In genomic region chr5:173396311-173396993, GRCh38 we compare ENCODE assay signal across 12 cellular contexts.
DNase-seq lines count a peak whose midpoint lies in the region; ATAC-seq and TF ChIP-seq lines count a peak whose summit lies in the region.
"Had no signal": no experiment of that assay in that cellular context is flagged by ENCODE, and none has a peak within 500 bp of the region (broad histone marks: within the 10 kb centered on the region; RNA-seq: fewer than 3 reads in every experiment).

No MANE protein-coding gene starts in this region.

- peak overlapping the region; percentile 71 for H3K14ac ChIP-seq in IMR-90 (replicated peaks; ENCODE audit: low read depth, low read length)

- no peak overlapping the region for H3K4me3 Mint-ChIP-seq in mesothelial cell of epicardium
- no peak overlapping the region for H3K4me3 Mint-ChIP-seq in CD4-positive, alpha-beta memory T cell
- H3K4me3 Mint-ChIP-seq in activated CD4-positive, alpha-beta T cell treated with anti-CD3 and anti-CD28 coated beads, Interleukin-2, amount 10 ng/mL, durations not matched to agents 24 days and 14 days: no peak overlapping the region
- H3K4me3 Mint-ChIP-seq: activated naive CD8-positive, alpha-beta T cell treated with anti-CD3 and anti-CD28 coated beads, Interleukin-2, amount 10 ng/mL, durations not matched to agents 7 days and 5 days had no signal

- no peaks in the 10 kb centered on the region for H4K20me1 ChIP-seq in IMR-90 (ENCODE audit: insufficient read depth, low read length)

- peak overlapping the region; percentile 7 for H2BK5ac ChIP-seq in IMR-90 (ENCODE audit: low read depth, low read length, poor library complexity, severe bottlenecking)

- H2AK9ac ChIP-seq in IMR-90 (replicated peaks; ENCODE audit: low read depth, low read length, poor library complexity): peak overlapping the region; percentile 76

- H3K56ac ChIP-seq in IMR-90 (ENCODE audit: extremely low read depth, insufficient read depth, low read length): no peak overlapping the region

- H3K23ac ChIP-seq in IMR-90 (ENCODE audit: low read depth, low read length): peak overlapping the region; percentile 52; the same call in 1 of the 2 replicates

- H3K4me2 ChIP-seq in IMR-90 (ENCODE audit: low read depth, low read length): no peak overlapping the region
- H3K4me2 ChIP-seq: PC-9 had no signal

- in situ Hi-C loops in IMR-90 (cut with MboI; ENCODE audit: low sequenced_read_pairs): no loop called here

- H2AFZ ChIP-seq in IMR-90 (replicated peaks; ENCODE audit: low read length, poor library complexity): peak overlapping the region; percentile 74
- H2AFZ ChIP-seq: PC-9 had no signal

- no peak overlapping the region for H3K27ac Mint-ChIP-seq in mesothelial cell of epicardium
- H3K27ac Mint-ChIP-seq in CD4-positive, alpha-beta memory T cell: no peak overlapping the region
- H3K27ac Mint-ChIP-seq in activated CD4-positive, alpha-beta T cell treated with anti-CD3 and anti-CD28 coated beads, Interleukin-2, amount 10 ng/mL, durations not matched to agents 24 days and 14 days: no peak overlapping the region
- H3K27ac Mint-ChIP-seq: activated naive CD8-positive, alpha-beta T cell treated with anti-CD3 and anti-CD28 coated beads, Interleukin-2, amount 10 ng/mL, durations not matched to agents 7 days and 5 days had no signal

- H3K4me1 ChIP-seq in IMR-90 (ENCODE audit: control insufficient read depth, insufficient read depth, low read length): peaks cover 13% of the 10 kb centered on the region
- no peaks in the 10 kb centered on the region for H3K4me1 ChIP-seq in CD4-positive, alpha-beta memory T cell (ENCODE audit: insufficient read depth, low read length)

- CTCF ChIA-PET in IMR-90 (lab: Yijun Ruan, JAX): interaction anchor here (0.6 kb wide), 1 partner anchor 10 kb away, joined by 4 read pairs; no protein-coding TSS in a partner anchor
- CTCF ChIA-PET in CD4-positive, alpha-beta memory T cell (lab: Charles Lee; ENCODE audit: partially characterized antibody): no interaction called here

- peaks cover 10% of the 10 kb centered on the region for H3K27me3 Mint-ChIP-seq in mesothelial cell of epicardium (ENCODE audit: low read depth)
- H3K27me3 Mint-ChIP-seq in CD4-positive, alpha-beta memory T cell: peaks cover 2 to 3% of the 10 kb centered on the region in 2 donors
- no peaks in the 10 kb centered on the region for H3K27me3 Mint-ChIP-seq in activated CD4-positive, alpha-beta T cell treated with anti-CD3 and anti-CD28 coated beads, Interleukin-2, amount 10 ng/mL, durations not matched to agents 24 days and 14 days

- ATAC-seq in IMR-90 (ENCODE audit: low read depth): no peak
- no peak for ATAC-seq in HG02938 (IDR thresholded peaks at IDR 0.05; ENCODE audit: unreplicated experiment)

- H3K27ac ChIP-seq in IMR-90 (ENCODE audit: insufficient read depth, low read length): 0 out of 2 replicates have a peak overlapping the region, but pooled peaks have one; percentile 7
- no peak overlapping the region for H3K27ac ChIP-seq in CD4-positive, alpha-beta memory T cell (ENCODE audit: low read depth, low read length)
- H3K27ac ChIP-seq: PC-9 had no signal

- H3K9me3 ChIP-seq in IMR-90 (ENCODE audit: control insufficient read depth, insufficient read depth, low read length): peaks cover 3% of the 10 kb centered on the region
- H3K9me3 ChIP-seq in CD4-positive, alpha-beta memory T cell (ENCODE audit: control insufficient read depth in 1 of 2, low read length in 2 of 2): no peaks in the 10 kb centered on the region

- peak overlapping the region; percentile 21; the same call in 2 of the 3 replicates for H2BK15ac ChIP-seq in IMR-90 (ENCODE audit: low read depth, low read length)

- peaks cover 17% of the 10 kb centered on the region for H3K9me3 Mint-ChIP-seq in mesothelial cell of epicardium
- peaks cover 0 to 13% (median under 1%) of the 10 kb centered on the region in 8 donors for H3K9me3 Mint-ChIP-seq in CD4-positive, alpha-beta memory T cell
- no peaks in the 10 kb centered on the region for H3K9me3 Mint-ChIP-seq in activated CD4-positive, alpha-beta T cell treated with anti-CD3 and anti-CD28 coated beads, Interleukin-2, amount 10 ng/mL, durations not matched to agents 24 days and 14 days

- H4K5ac ChIP-seq in IMR-90 (ENCODE audit: low read depth, low read length): peak overlapping the region; percentile 56

- no TSS peak for BruUV-seq in IMR-90 (replicated peaks; lab: Mats Ljungman, UMichigan)

- peaks cover 8% of the 10 kb centered on the region for H3K9me1 ChIP-seq in IMR-90 (ENCODE audit: insufficient read depth, low read length)

- dilution Hi-C loops in IMR-90 (cut with HindIII; ENCODE audit: low sequenced_read_pairs, unreplicated experiment): no loop called here

- DNase-seq in COLO668 (lab: John Stamatoyannopoulos, UW; ENCODE audit: unreplicated experiment) (peak; percentile 2), IMR-90 (no peak), dermis blood vessel endothelial cell (peak; percentile 8), mesothelial cell of epicardium (ENCODE audit: low spot score in 2 of 2, unreplicated experiment in 2 of 2) (no peak), NCI-H2029 (lab: John Stamatoyannopoulos, UW) (no peak)
- no peak for DNase-seq in CD4-positive, alpha-beta memory T cell
- DNase-seq in activated CD4-positive, alpha-beta T cell treated with anti-CD3 and anti-CD28 coated beads, Interleukin-2, amount 10 ng/mL, durations not matched to agents 24 days and 14 days: no peak
- DNase-seq: activated naive CD8-positive, alpha-beta T cell treated with anti-CD3 and anti-CD28 coated beads, Interleukin-2, amount 10 ng/mL, durations not matched to agents 7 days and 5 days; erythroblast; NCI-H1092 treated with DMSO at 0.1 percent for 48 hours; PC-9 had no signal

- H3K18ac ChIP-seq in IMR-90 (ENCODE audit: low read depth, low read length): peak overlapping the region; percentile 77

- TF ChIP-seq RAD21 in IMR-90 (IDR thresholded peaks at IDR 0.05; ENCODE audit: low read length): no peak

- H2AK5ac ChIP-seq in IMR-90 (ENCODE audit: low read depth, low read length): peak overlapping the region; percentile 88

- H3K4me1 Mint-ChIP-seq in mesothelial cell of epicardium: no peaks in the 10 kb centered on the region
- H3K4me1 Mint-ChIP-seq in CD4-positive, alpha-beta memory T cell: no peaks in the 10 kb centered on the region
- H3K4me1 Mint-ChIP-seq in activated CD4-positive, alpha-beta T cell treated with anti-CD3 and anti-CD28 coated beads, Interleukin-2, amount 10 ng/mL, durations not matched to agents 24 days and 14 days: no peaks in the 10 kb centered on the region

- no peak overlapping the region for H3K9ac ChIP-seq in IMR-90 (ENCODE audit: low read depth, low read length)

- no peaks in the 10 kb centered on the region for H3K36me3 ChIP-seq in IMR-90 (ENCODE audit: control insufficient read depth, insufficient read depth, low read length)
- H3K36me3 ChIP-seq in CD4-positive, alpha-beta memory T cell (ENCODE audit: insufficient read depth, low read length): no peaks in the 10 kb centered on the region

- POLR2A ChIA-PET in IMR-90 (lab: Charles Lee; ENCODE audit: unreplicated experiment): no interaction called here
- POLR2A ChIA-PET in CD4-positive, alpha-beta memory T cell (lab: Charles Lee; ENCODE audit: partially characterized antibody): no interaction called here

- peak overlapping the region; percentile 87 for H2BK20ac ChIP-seq in IMR-90 (ENCODE audit: low read depth, low read length)

- TF ChIP-seq POLR2A in IMR-90 (IDR thresholded peaks at IDR 0.05; ENCODE audit: low read depth, low read length): no peak

- intact Hi-C loops in IMR-90 (cut with micrococcal nuclease): loop anchor here (5.0 kb wide), 2 partner anchors 56 to 69 kb away; partner anchors contain the start of gene STC2
- intact Hi-C loops in CD4-positive, alpha-beta memory T cell (cut with micrococcal nuclease): no loop called here
- intact Hi-C loops in activated CD4-positive, alpha-beta T cell treated with anti-CD3 and anti-CD28 coated beads, Interleukin-2, amount 10 ng/mL, durations not matched to agents 24 days and 14 days (cut with micrococcal nuclease): no loop called here

- TF ChIP-seq CTCF in IMR-90 (conservative IDR thresholded peaks at IDR 0.05; ENCODE audit: low read depth, low read length) (no peak), mesothelial cell of epicardium (IDR thresholded peaks at IDR 0.05; ENCODE audit: unreplicated experiment) (peak; percentile 27)

- H4K91ac ChIP-seq in IMR-90 (ENCODE audit: insufficient read depth, low read depth, low read length): peak overlapping the region; percentile 58

- H3K36me3 Mint-ChIP-seq in mesothelial cell of epicardium: no peaks in the 10 kb centered on the region
- no peaks in the 10 kb centered on the region for H3K36me3 Mint-ChIP-seq in CD4-positive, alpha-beta memory T cell
- no peaks in the 10 kb centered on the region for H3K36me3 Mint-ChIP-seq in activated CD4-positive, alpha-beta T cell treated with anti-CD3 and anti-CD28 coated beads, Interleukin-2, amount 10 ng/mL, durations not matched to agents 24 days and 14 days (ENCODE audit: low read depth)
- H3K36me3 Mint-ChIP-seq: activated naive CD8-positive, alpha-beta T cell treated with anti-CD3 and anti-CD28 coated beads, Interleukin-2, amount 10 ng/mL, durations not matched to agents 7 days and 5 days had no signal

- H3K27me3 ChIP-seq in IMR-90 (ENCODE audit: control insufficient read depth, insufficient read depth, low read length): no peaks in the 10 kb centered on the region
- no peaks in the 10 kb centered on the region for H3K27me3 ChIP-seq in CD4-positive, alpha-beta memory T cell (ENCODE audit: insufficient read depth, low read length)

- no peaks in the 10 kb centered on the region for H3K79me1 ChIP-seq in IMR-90 (ENCODE audit: low read depth in 1 of 2, low read length in 2 of 2)

- peak overlapping the region; percentile 12 to 89; a peak in 3 of 4 replicates for H4K8ac ChIP-seq in IMR-90 (ENCODE audit: low read depth in 2 of 2, low read length in 2 of 2)

- no peak overlapping the region for H3K4me3 ChIP-seq in IMR-90 (ENCODE audit: insufficient read depth, low read depth, low read length)
- no peak overlapping the region for H3K4me3 ChIP-seq in CD4-positive, alpha-beta memory T cell (ENCODE audit: low read length in 2 of 2)
- H3K4me3 ChIP-seq: PC-9 had no signal

- peak overlapping the region; percentile 94 for H2BK120ac ChIP-seq in IMR-90 (ENCODE audit: low read depth, low read length)

- H3K4ac ChIP-seq in IMR-90 (ENCODE audit: low read depth, low read length): peak overlapping the region; percentile 82

- 84% methylated on average over 5 of the region's 14 CpGs; no CpG with 5 or more reads in 1 of the 2 experiments for WGBS in IMR-90 (ENCODE audit: extremely low coverage in 2 of 2, insufficient read length in 1 of 2), 2 experiments

TF ChIP-seq in IMR-90, 13 proteins besides CTCF, POLR2A, EP300 and RAD21 (continues in another document):
- TF ChIP-seq BHLHE40 (IDR thresholded peaks at IDR 0.05; ENCODE audit: low read depth, low read length) (no peak), CHD1 (IDR thresholded peaks at IDR 0.05; ENCODE audit: low read depth, low read length) (no peak), CEBPB (IDR thresholded peaks at IDR 0.05; ENCODE audit: low read depth, low read length) (no peak), FOS (IDR thresholded peaks at IDR 0.05; ENCODE audit: low read depth, low read length) (no peak)

Comparison
In these comparisons a context has a peak if more than half of its experiments do, and no peak if none do; other contexts are left out.
1. DNase-seq: peak in COLO668 (single experiment) and dermis blood vessel endothelial cell (single experiment); none in IMR-90 (single experiment), mesothelial cell of epicardium (0 of 2), CD4-positive, alpha-beta memory T cell (0 of 5), NCI-H2029 (single experiment) and activated CD4-positive, alpha-beta T cell treated with anti-CD3 and anti-CD28 coated beads, Interleukin-2, amount 10 ng/mL, durations not matched to agents 24 days and 14 days (single experiment).